ENCODE assay signal across 14 cellular contexts in the genomic region with DNA sequence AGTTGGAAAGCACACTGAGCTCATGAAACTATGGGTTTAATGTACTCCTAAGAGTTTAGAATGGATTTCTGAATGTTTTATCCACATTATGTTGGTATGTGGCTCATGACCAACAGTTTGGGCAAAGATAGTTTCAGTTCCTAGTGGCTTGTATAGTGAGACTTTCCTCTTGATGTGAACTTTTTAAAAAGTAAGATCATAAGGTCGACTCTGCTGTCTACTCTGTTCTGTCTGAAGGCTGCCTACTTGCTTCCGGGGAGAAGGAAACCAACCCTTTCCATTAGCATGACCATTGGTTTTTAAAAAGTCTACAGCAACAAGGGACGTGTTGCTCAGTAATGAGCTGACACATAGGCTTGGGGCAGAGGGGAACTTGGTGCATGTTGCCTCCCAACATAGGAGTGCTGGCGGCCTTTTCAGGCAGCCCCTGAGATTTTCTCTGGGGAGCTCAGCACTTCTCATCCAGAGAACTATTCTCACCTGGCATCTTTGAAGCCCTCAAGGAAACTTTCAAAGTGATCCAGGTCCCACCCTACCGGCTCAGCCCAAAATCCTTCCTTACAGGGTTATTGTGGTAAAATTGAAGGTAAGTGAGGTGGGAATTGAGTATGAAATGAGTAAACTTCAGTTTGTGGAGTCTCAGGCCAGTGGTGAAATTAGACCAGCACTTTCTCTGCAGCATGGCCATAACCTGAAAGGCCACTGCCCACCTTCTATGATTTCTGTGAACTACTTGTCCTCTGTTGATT. TPM values are rescaled to one million over a fixed set of nuclear protein-coding genes. Genes with fewer than 3 reads are reported as not detected.
A peak's percentile ranks its signal among the peaks of the same experiment; 100 is the strongest.
DNase-seq lines count a peak whose midpoint lies in the region; ATAC-seq and TF ChIP-seq lines count a peak whose summit lies in the region.
"Had no signal": no experiment of that assay in that cellular context is flagged by ENCODE, and none has a peak within 500 bp of the region (broad histone marks: within the 10 kb centered on the region; RNA-seq: fewer than 3 reads in every experiment).

No MANE protein-coding gene starts in this region.

- POLR2A ChIA-PET in activated B cell treated with CpG ODN at 0.5 μM for 24 hours (lab: Charles Lee), result interaction anchor here (0.6 to 0.7 kb wide), 2 partner anchors 118 to 139 kb away, joined by 3 to 8 read pairs; no protein-coding TSS in a partner anchor

- intact Hi-C loops in activated B cell treated with CpG ODN at 0.5 μM for 24 hours (cut with micrococcal nuclease), result loop anchor here (1.0 kb wide), 4 partner anchors 30 to 174 kb away; a partner anchor contains a TSS

- no peaks in the 10 kb centered on the region for H3K9me3 Mint-ChIP-seq in stimulated activated naive CD8-positive, alpha-beta T cell treated with anti-CD3 and anti-CD28 coated beads, Interleukin-15, Interleukin-2, amounts not matched to agents 100 ng/mL and 50 ng/mL, for 24 hours
- H3K9me3 Mint-ChIP-seq in activated B cell treated with CpG ODN at 0.5 μM for 24 hours (no peaks in the 10 kb centered on the region), immature natural killer cell (no peaks in the 10 kb centered on the region)

- no peaks in the 10 kb centered on the region for H3K27me3 ChIP-seq in thymus (ENCODE audit: control insufficient read depth, insufficient read depth)
- H3K27me3 ChIP-seq: cardiac muscle cell, esophagus muscularis mucosa, sigmoid colon had no signal

- H3K4me3 Mint-ChIP-seq in stimulated activated naive CD8-positive, alpha-beta T cell treated with anti-CD3 and anti-CD28 coated beads, Interleukin-15, Interleukin-2, amounts not matched to agents 100 ng/mL and 50 ng/mL, for 24 hours, result no peak overlapping the region
- H3K4me3 Mint-ChIP-seq in activated B cell treated with CpG ODN at 0.5 μM for 24 hours (no peak overlapping the region), immature natural killer cell (no peak overlapping the region)

- no peak for ATAC-seq in stimulated activated naive CD8-positive, alpha-beta T cell treated with anti-CD3 and anti-CD28 coated beads, Interleukin-15, Interleukin-2, amounts not matched to agents 100 U/mL and 50 U/mL, for 24 hours
- ATAC-seq in activated B cell treated with CpG ODN at 0.5 μM for 24 hours (ENCODE audit: low read depth), result no peak
- no peak for ATAC-seq in GM18498 (IDR thresholded peaks at IDR 0.05; ENCODE audit: unreplicated experiment)
- ATAC-seq in GM19035 (IDR thresholded peaks at IDR 0.05; ENCODE audit: unreplicated experiment), result no peak

- no peak for DNase-seq in stimulated activated naive CD8-positive, alpha-beta T cell treated with anti-CD3 and anti-CD28 coated beads, Interleukin-15, Interleukin-2, amounts not matched to agents 100 U/mL and 50 U/mL, for 24 hours
- no peak for DNase-seq in activated B cell treated with CpG ODN at 0.5 μM for 24 hours
- no peak for DNase-seq in immature natural killer cell
- DNase-seq in hepatic stellate cell (ENCODE audit: low spot score), result no peak
- DNase-seq: left ventricle myocardium superior, NCI-H526 treated with DMSO at 0.1 percent for 48 hours had no signal

- peak overlapping the region; percentile 6 for H3K27ac ChIP-seq in thymus (ENCODE audit: low read depth)
- H3K27ac ChIP-seq: cardiac muscle cell, parathyroid adenoma had no signal

- no peak overlapping the region for H3K4me3 ChIP-seq in thymus (ENCODE audit: low read length)
- H3K4me3 ChIP-seq: cardiac muscle cell, esophagus muscularis mucosa, sigmoid colon had no signal

- CTCF ChIA-PET in activated B cell treated with CpG ODN at 0.5 μM for 24 hours (lab: Charles Lee), result interaction anchor here (0.6 to 2.9 kb wide), 10 partner anchors 10 to 280 kb away, joined by 3 to 11 read pairs (median 3); no protein-coding TSS in a partner anchor

- H3K36me3 ChIP-seq in thymus (ENCODE audit: control insufficient read depth, insufficient read depth), result peaks cover 73% of the 10 kb centered on the region

- H3K27ac Mint-ChIP-seq in stimulated activated naive CD8-positive, alpha-beta T cell treated with anti-CD3 and anti-CD28 coated beads, Interleukin-15, Interleukin-2, amounts not matched to agents 100 ng/mL and 50 ng/mL, for 24 hours, result peak overlapping the region; percentile 26
- H3K27ac Mint-ChIP-seq in activated B cell treated with CpG ODN at 0.5 μM for 24 hours (peak overlapping the region; percentile 66), immature natural killer cell (peak overlapping the region; percentile 6 to 81 (median 67))

- H3K4me1 Mint-ChIP-seq in stimulated activated naive CD8-positive, alpha-beta T cell treated with anti-CD3 and anti-CD28 coated beads, Interleukin-15, Interleukin-2, amounts not matched to agents 100 ng/mL and 50 ng/mL, for 24 hours (ENCODE audit: low read depth), result peaks cover 20% of the 10 kb centered on the region
- H3K4me1 Mint-ChIP-seq in activated B cell treated with CpG ODN at 0.5 μM for 24 hours, result no peaks in the 10 kb centered on the region
- peaks cover 9 to 37% of the 10 kb centered on the region in 2 donors for H3K4me1 Mint-ChIP-seq in immature natural killer cell

- no peaks in the 10 kb centered on the region for H3K9me3 ChIP-seq in thymus (ENCODE audit: control insufficient read depth)
- H3K9me3 ChIP-seq: esophagus muscularis mucosa, sigmoid colon had no signal

- 97% methylated on average over 5 of the region's 5 CpGs for WGBS in thymus

- TF ChIP-seq CTCF in activated B cell treated with CpG ODN at 0.5 μM for 24 hours (IDR thresholded peaks at IDR 0.05), result no peak

- H3K4me1 ChIP-seq in thymus (ENCODE audit: control insufficient read depth, insufficient read depth, low read length), result no peaks in the 10 kb centered on the region
- H3K4me1 ChIP-seq: parathyroid adenoma had no signal

- peaks cover 78% of the 10 kb centered on the region for H3K36me3 Mint-ChIP-seq in stimulated activated naive CD8-positive, alpha-beta T cell treated with anti-CD3 and anti-CD28 coated beads, Interleukin-15, Interleukin-2, amounts not matched to agents 100 ng/mL and 50 ng/mL, for 24 hours (ENCODE audit: low read depth)
- H3K36me3 Mint-ChIP-seq in activated B cell treated with CpG ODN at 0.5 μM for 24 hours (ENCODE audit: low read depth), result peaks cover 91% of the 10 kb centered on the region
- H3K36me3 Mint-ChIP-seq in immature natural killer cell, result peaks cover 33 to 73% (median 53%) of the 10 kb centered on the region in 3 donors

- no peaks in the 10 kb centered on the region for H3K27me3 Mint-ChIP-seq in stimulated activated naive CD8-positive, alpha-beta T cell treated with anti-CD3 and anti-CD28 coated beads, Interleukin-15, Interleukin-2, amounts not matched to agents 100 ng/mL and 50 ng/mL, for 24 hours
- H3K27me3 Mint-ChIP-seq in activated B cell treated with CpG ODN at 0.5 μM for 24 hours (no peaks in the 10 kb centered on the region), immature natural killer cell (ENCODE audit: low read depth in 3 of 3) (peaks cover 0 to 9% (median 2%) of the 10 kb centered on the region in 3 donors)

RNA-seq across cellular contexts. Expression of a gene that starts 30.7 kb away (rescaled TPM):
- total RNA-seq in activated B cell treated with CpG ODN at 0.5 μM for 24 hours, result 88.9 and 91.4 TPM in 2 replicates
- polyA plus RNA-seq in immature natural killer cell (100 to 1,000 TPM in 2 of 3 donors, 10 to 100 TPM in 1; 92.3 to 161 (median 124) TPM), thymus (78.9 TPM)
